ENCODE assay signal across 10 cellular contexts in the genomic region with DNA sequence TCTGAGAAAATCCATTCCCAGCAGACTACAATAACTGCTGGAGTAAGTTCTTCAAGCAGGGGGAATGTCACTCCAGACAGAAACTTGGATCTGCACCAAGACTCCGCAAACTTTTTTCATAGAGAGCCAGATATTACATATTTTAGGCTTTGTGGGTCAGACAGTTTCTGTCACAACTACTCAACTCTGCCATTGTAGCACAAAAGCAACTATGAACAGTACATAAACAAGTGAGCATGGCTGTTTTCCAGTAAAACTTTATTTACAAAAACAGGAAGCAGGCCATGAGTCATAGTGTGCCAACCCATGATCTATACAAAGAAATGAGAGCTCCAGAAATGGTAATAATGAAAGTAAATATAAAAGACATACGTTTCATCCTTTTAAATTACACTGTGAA.
A peak's percentile ranks its signal among the peaks of the same experiment; 100 is the strongest.
DNase-seq lines count a peak whose midpoint lies in the region; ATAC-seq and TF ChIP-seq lines count a peak whose summit lies in the region.
"Had no signal": no experiment of that assay in that cellular context is flagged by ENCODE, and none has a peak within 500 bp of the region (broad histone marks: within the 10 kb centered on the region; RNA-seq: fewer than 3 reads in every experiment).

No MANE protein-coding gene starts in this region.

- H3K27me3 ChIP-seq in lung (ENCODE audit: control insufficient read depth, insufficient read depth) (no peaks in the 10 kb centered on the region), BE2C (no peaks in the 10 kb centered on the region)
- H3K27me3 ChIP-seq: neural progenitor cell had no signal

- TF ChIP-seq CTCF in lung (IDR thresholded peaks at IDR 0.05; ENCODE audit: control extremely low read depth, extremely low read depth): no peak
- no peak for TF ChIP-seq CTCF in BE2C (IDR thresholded peaks at IDR 0.05; ENCODE audit: low read depth, low read length)

- ATAC-seq in HG02973 (IDR thresholded peaks at IDR 0.05; ENCODE audit: unreplicated experiment): peak; percentile 60
- peak; percentile 97 for ATAC-seq in activated T-helper 17 cell treated with anti-CD3 and anti-CD28 coated beads, Interleukin-2, amount 50 U/mL, for 72 hours (replicated peaks)
- peak; percentile 55 for ATAC-seq in lung (ENCODE audit: insufficient read depth, low FRiP score)
- ATAC-seq in GM21515 (IDR thresholded peaks at IDR 0.05; ENCODE audit: unreplicated experiment): no peak

- no peak overlapping the region for H3K27ac ChIP-seq in lung (ENCODE audit: low read depth in 1 of 2, low read length in 1 of 2)
- H3K27ac ChIP-seq: neural progenitor cell, PC-9 had no signal

- in situ Hi-C loops in KBM-7 (cut with MboI; ENCODE audit: low pct_unique_long_range_greater_than_20kb, low sequenced_read_pairs): no loop called here

- H3K4me3 Mint-ChIP-seq in activated T-helper 17 cell treated with anti-CD3 and anti-CD28 coated beads, Interleukin-2, amount 50 U/mL, for 72 hours: peak overlapping the region; percentile 61
- H3K4me3 Mint-ChIP-seq: neural progenitor cell had no signal

- H3K9me3 ChIP-seq in lung (ENCODE audit: control insufficient read depth in 2 of 2, insufficient read depth in 1 of 2, low read length in 1 of 2) (peaks cover 0 to 3% of the 10 kb centered on the region in 2 donors), BE2C (no peaks in the 10 kb centered on the region)

- H3K36me3 ChIP-seq in lung (ENCODE audit: control insufficient read depth in 2 of 2, insufficient read depth in 2 of 2, low read length in 2 of 2) (peaks cover 0 to 2% of the 10 kb centered on the region in 2 donors), BE2C (no peaks in the 10 kb centered on the region)

- WGBS in lung, 2 donors: 32 to 64% methylated on average over 2 of the region's 2 CpGs

- peaks cover 19% of the 10 kb centered on the region for H3K4me1 Mint-ChIP-seq in activated T-helper 17 cell treated with anti-CD3 and anti-CD28 coated beads, Interleukin-2, amount 50 U/mL, for 72 hours

- peaks cover 15% of the 10 kb centered on the region for H3K9me3 Mint-ChIP-seq in activated T-helper 17 cell treated with anti-CD3 and anti-CD28 coated beads, Interleukin-2, amount 50 U/mL, for 72 hours

- peaks cover 7 to 15% of the 10 kb centered on the region in 2 donors for H3K4me1 ChIP-seq in lung (ENCODE audit: control insufficient read depth in 2 of 2, insufficient read depth in 2 of 2, low read length in 2 of 2)
- H3K4me1 ChIP-seq in BE2C: peaks cover 6% of the 10 kb centered on the region; the same call in 1 of the 2 replicates

- peak; percentile 62 for DNase-seq in ELR (ENCODE audit: low read depth)
- DNase-seq in lung (ENCODE audit: low spot score): no peak
- DNase-seq in OCI-M2 (lab: John Stamatoyannopoulos, UW; ENCODE audit: unreplicated experiment): no peak
- no peak for DNase-seq in BE2C
- DNase-seq in KBM-7: no peak
- DNase-seq: PC-9 had no signal

- peaks cover 45% of the 10 kb centered on the region for H3K36me3 Mint-ChIP-seq in activated T-helper 17 cell treated with anti-CD3 and anti-CD28 coated beads, Interleukin-2, amount 50 U/mL, for 72 hours (ENCODE audit: low read depth)

- H3K4me3 ChIP-seq in lung: no peak overlapping the region
- no peak overlapping the region for H3K4me3 ChIP-seq in BE2C (ENCODE audit: low read depth, low read length)
- H3K4me3 ChIP-seq: neural progenitor cell, PC-9 had no signal

- peak overlapping the region; percentile 93 for H3K27ac Mint-ChIP-seq in activated T-helper 17 cell treated with anti-CD3 and anti-CD28 coated beads, Interleukin-2, amount 50 U/mL, for 72 hours
- H3K27ac Mint-ChIP-seq: neural progenitor cell had no signal

- H3K27me3 Mint-ChIP-seq in activated T-helper 17 cell treated with anti-CD3 and anti-CD28 coated beads, Interleukin-2, amount 50 U/mL, for 72 hours: no peaks in the 10 kb centered on the region
